In genomic region chr17:73551756-73552155, GRCh38 we compare ENCODE assay signal across 11 cellular contexts.
A peak's percentile ranks its signal among the peaks of the same experiment; 100 is the strongest.
DNase-seq lines count a peak whose midpoint lies in the region; ATAC-seq and TF ChIP-seq lines count a peak whose summit lies in the region.
"Had no signal": no experiment of that assay in that cellular context is flagged by ENCODE, and none has a peak within 500 bp of the region (broad histone marks: within the 10 kb centered on the region; RNA-seq: fewer than 3 reads in every experiment).

No MANE protein-coding gene starts in this region.

- no peaks in the 10 kb centered on the region for H4K20me1 ChIP-seq in GM23338 (replicated peaks; ENCODE audit: insufficient read depth)

- no peak overlapping the region for H3K4me2 ChIP-seq in GM23338

- peak; percentile 65 for ATAC-seq in CD4-positive, alpha-beta T cell (ENCODE audit: poor library complexity)
- ATAC-seq in GM23338 (peak; percentile 46), HG02642 (IDR thresholded peaks at IDR 0.05; ENCODE audit: poor library complexity, unreplicated experiment) (no peak)
- ATAC-seq in activated T-cell treated with anti-CD3 and anti-CD28 coated beads, Interleukin-2, amount 50 U/mL, for 72 hours (replicated peaks in 1 of 2): peak; percentile 54 to 63
- ATAC-seq in naive thymus-derived CD4-positive, alpha-beta T cell: no peak

- no peaks in the 10 kb centered on the region for H3K36me3 ChIP-seq in GM23338 (ENCODE audit: insufficient read depth)
- H3K36me3 ChIP-seq in naive thymus-derived CD4-positive, alpha-beta T cell (ENCODE audit: control insufficient read depth in 2 of 3, insufficient read depth in 3 of 3, low read length in 3 of 3): no peaks in the 10 kb centered on the region

- H3K27ac ChIP-seq in CD4-positive, alpha-beta T cell (ENCODE audit: low read depth, low read length): no peak overlapping the region
- no peak overlapping the region for H3K27ac ChIP-seq in GM23338 (ENCODE audit: low read depth)
- H3K27ac ChIP-seq in naive thymus-derived CD4-positive, alpha-beta T cell (ENCODE audit: low read depth, low read length): no peak overlapping the region

- peak in 2 of 10 experiments; percentile 6 to 11 for DNase-seq in CD4-positive, alpha-beta T cell
- DNase-seq in GM23338 (ENCODE audit: low spot score): peak; percentile 47
- DNase-seq in activated T-cell treated with anti-CD3 and anti-CD28 coated beads, Interleukin-2, amount 50 U/mL, for 72 hours: peak; percentile 20 to 48
- peak in 6 of 9 donors; percentile 6 to 37 (median 24) for DNase-seq in naive thymus-derived CD4-positive, alpha-beta T cell
- no peak for DNase-seq in NCI-H1048 (lab: John Stamatoyannopoulos, UW)
- no peak for DNase-seq in GDM1 (lab: John Stamatoyannopoulos, UW)
- no peak for DNase-seq in COR-L47 (lab: John Stamatoyannopoulos, UW)
- DNase-seq: DMS153, glutamatergic neuron, NCI-H526 treated with DMSO at 0.1 percent for 48 hours had no signal

- POLR2A ChIA-PET in CD4-positive, alpha-beta T cell (lab: Charles Lee): interaction anchor here (0.6 to 3.1 kb wide), 2 partner anchors 15 to 68 kb away, joined by 3 to 11 read pairs; no protein-coding TSS in a partner anchor
- POLR2A ChIA-PET in naive thymus-derived CD4-positive, alpha-beta T cell (lab: Charles Lee): no interaction called here

- no peaks in the 10 kb centered on the region for H3K27me3 ChIP-seq in CD4-positive, alpha-beta T cell (ENCODE audit: control insufficient read depth, insufficient read depth, low read length)
- no peaks in the 10 kb centered on the region for H3K27me3 ChIP-seq in GM23338 (ENCODE audit: insufficient read depth)
- H3K27me3 ChIP-seq in naive thymus-derived CD4-positive, alpha-beta T cell (ENCODE audit: control insufficient read depth in 2 of 2, insufficient read depth in 2 of 2, low read length in 2 of 2): no peaks in the 10 kb centered on the region

- H3K9me3 ChIP-seq in CD4-positive, alpha-beta T cell (ENCODE audit: control insufficient read depth, low read length): no peaks in the 10 kb centered on the region
- H3K9me3 ChIP-seq in naive thymus-derived CD4-positive, alpha-beta T cell (ENCODE audit: control insufficient read depth in 2 of 3, low read length in 3 of 3): no peaks in the 10 kb centered on the region

- peak overlapping the region; percentile 38 for H3K27ac Mint-ChIP-seq in CD4-positive, alpha-beta T cell
- no peak overlapping the region; the same call in 1 of the 2 replicates for H3K27ac Mint-ChIP-seq in GM23338
- no peak overlapping the region for H3K27ac Mint-ChIP-seq in activated T-cell treated with anti-CD3 and anti-CD28 coated beads, Interleukin-2, amount 50 U/mL, for 72 hours
- H3K27ac Mint-ChIP-seq in naive thymus-derived CD4-positive, alpha-beta T cell: peak overlapping the region in 8 of 9 donors; percentile 49 to 88 (median 74)

- H3K79me2 ChIP-seq in GM23338 (replicated peaks; ENCODE audit: insufficient read depth): no peaks in the 10 kb centered on the region

- H3F3A ChIP-seq in GM23338 (replicated peaks; ENCODE audit: low read depth): no peaks in the 10 kb centered on the region

- H3K4me3 Mint-ChIP-seq in CD4-positive, alpha-beta T cell: peak overlapping the region; percentile 86
- H3K4me3 Mint-ChIP-seq in GM23338: no peak overlapping the region
- peak overlapping the region; percentile 83 to 84 for H3K4me3 Mint-ChIP-seq in activated T-cell treated with anti-CD3 and anti-CD28 coated beads, Interleukin-2, amount 50 U/mL, for 72 hours
- peak overlapping the region; percentile 75 to 91 (median 84) for H3K4me3 Mint-ChIP-seq in naive thymus-derived CD4-positive, alpha-beta T cell

- intact Hi-C loops in CD4-positive, alpha-beta T cell (cut with DNase I, micrococcal nuclease): no loop called here
- intact Hi-C loops in naive thymus-derived CD4-positive, alpha-beta T cell (cut with micrococcal nuclease): loop anchor here in 1 of 2 donors (5.0 kb wide), 1 partner anchor 41 kb away; no protein-coding TSS in a partner anchor

- H3K27me3 Mint-ChIP-seq in CD4-positive, alpha-beta T cell: no peaks in the 10 kb centered on the region
- peaks cover 6% of the 10 kb centered on the region for H3K27me3 Mint-ChIP-seq in GM23338 (ENCODE audit: insufficient read depth, low read depth, poor library complexity)
- no peaks in the 10 kb centered on the region for H3K27me3 Mint-ChIP-seq in activated T-cell treated with anti-CD3 and anti-CD28 coated beads, Interleukin-2, amount 50 U/mL, for 72 hours (ENCODE audit: low read depth)
- peaks cover 0 to 3% (median 0%) of the 10 kb centered on the region in 5 donors for H3K27me3 Mint-ChIP-seq in naive thymus-derived CD4-positive, alpha-beta T cell

- H3K4me1 Mint-ChIP-seq in CD4-positive, alpha-beta T cell (ENCODE audit: low read depth): peaks cover 35% of the 10 kb centered on the region
- H3K4me1 Mint-ChIP-seq in GM23338: peaks cover 44% of the 10 kb centered on the region
- peaks cover 17% of the 10 kb centered on the region for H3K4me1 Mint-ChIP-seq in activated T-cell treated with anti-CD3 and anti-CD28 coated beads, Interleukin-2, amount 50 U/mL, for 72 hours (ENCODE audit: low read depth)
- peaks cover 8 to 56% (median 40%) of the 10 kb centered on the region in 7 donors for H3K4me1 Mint-ChIP-seq in naive thymus-derived CD4-positive, alpha-beta T cell

- peaks cover 7% of the 10 kb centered on the region; the same call in 1 of the 2 replicates for H3K4me1 ChIP-seq in GM23338 (ENCODE audit: insufficient read depth)
- peaks cover 0 to 4% of the 10 kb centered on the region in 2 donors for H3K4me1 ChIP-seq in naive thymus-derived CD4-positive, alpha-beta T cell (ENCODE audit: control insufficient read depth in 2 of 2, insufficient read depth in 2 of 2, low read length in 2 of 2)

- CTCF ChIA-PET in CD4-positive, alpha-beta T cell (lab: Charles Lee): no interaction called here
- CTCF ChIA-PET in naive thymus-derived CD4-positive, alpha-beta T cell (lab: Charles Lee): no interaction called here

- no peak overlapping the region for H2AFZ ChIP-seq in GM23338

- H3K9me2 ChIP-seq in GM23338 (ENCODE audit: insufficient read depth): no peaks in the 10 kb centered on the region

- H3K36me3 Mint-ChIP-seq in CD4-positive, alpha-beta T cell (ENCODE audit: low read depth): no peaks in the 10 kb centered on the region
- no peaks in the 10 kb centered on the region for H3K36me3 Mint-ChIP-seq in GM23338 (ENCODE audit: low read depth)
- no peaks in the 10 kb centered on the region for H3K36me3 Mint-ChIP-seq in activated T-cell treated with anti-CD3 and anti-CD28 coated beads, Interleukin-2, amount 50 U/mL, for 72 hours (ENCODE audit: insufficient read depth in 2 of 2)
- H3K36me3 Mint-ChIP-seq in naive thymus-derived CD4-positive, alpha-beta T cell: peaks cover 0 to 4% (median 0%) of the 10 kb centered on the region in 5 donors

- no peak for TF ChIP-seq CTCF in CD4-positive, alpha-beta T cell (IDR thresholded peaks at IDR 0.05)
- no peak for TF ChIP-seq CTCF in GM23338 (conservative IDR thresholded peaks at IDR 0.05; ENCODE audit: low read depth in 2 of 2)

- no peaks in the 10 kb centered on the region for H3K9me3 Mint-ChIP-seq in CD4-positive, alpha-beta T cell
- no peaks in the 10 kb centered on the region for H3K9me3 Mint-ChIP-seq in GM23338
- H3K9me3 Mint-ChIP-seq in activated T-cell treated with anti-CD3 and anti-CD28 coated beads, Interleukin-2, amount 50 U/mL, for 72 hours: no peaks in the 10 kb centered on the region
- H3K9me3 Mint-ChIP-seq in naive thymus-derived CD4-positive, alpha-beta T cell: peaks cover 0 to 5% (median 0%) of the 10 kb centered on the region in 11 donors

- no peak overlapping the region for H3K4me3 ChIP-seq in GM23338
- H3K4me3 ChIP-seq in naive thymus-derived CD4-positive, alpha-beta T cell (ENCODE audit: low read length): no peak overlapping the region

TF ChIP-seq in GM23338, 12 proteins besides CTCF, POLR2A, EP300 and RAD21 (continues in another document):
- TF ChIP-seq CREB1 (CRISPR knock-in tag; IDR thresholded peaks at IDR 0.05; ENCODE audit: low read depth): no peak

Comparison
In these comparisons a context has a peak if more than half of its experiments do, and no peak if none do; other contexts are left out.
1. ATAC-seq: peak in CD4-positive, alpha-beta T cell (single experiment), GM23338 (single experiment) and activated T-cell treated with anti-CD3 and anti-CD28 coated beads, Interleukin-2, amount 50 U/mL, for 72 hours (2 of 2); none in naive thymus-derived CD4-positive, alpha-beta T cell (single experiment) and HG02642 (single experiment).
2. DNase-seq: peak in GM23338 (single experiment), activated T-cell treated with anti-CD3 and anti-CD28 coated beads, Interleukin-2, amount 50 U/mL, for 72 hours (2 of 2) and naive thymus-derived CD4-positive, alpha-beta T cell (6 of 9); none in NCI-H1048 (single experiment), GDM1 (single experiment) and COR-L47 (single experiment).
3. H3K27ac Mint-ChIP-seq: peak in CD4-positive, alpha-beta T cell (single experiment) and naive thymus-derived CD4-positive, alpha-beta T cell (8 of 9); none in GM23338 (single experiment) and activated T-cell treated with anti-CD3 and anti-CD28 coated beads, Interleukin-2, amount 50 U/mL, for 72 hours (single experiment).